Comparison of ENCODE assay signal across 17 cellular contexts in the genomic region with DNA sequence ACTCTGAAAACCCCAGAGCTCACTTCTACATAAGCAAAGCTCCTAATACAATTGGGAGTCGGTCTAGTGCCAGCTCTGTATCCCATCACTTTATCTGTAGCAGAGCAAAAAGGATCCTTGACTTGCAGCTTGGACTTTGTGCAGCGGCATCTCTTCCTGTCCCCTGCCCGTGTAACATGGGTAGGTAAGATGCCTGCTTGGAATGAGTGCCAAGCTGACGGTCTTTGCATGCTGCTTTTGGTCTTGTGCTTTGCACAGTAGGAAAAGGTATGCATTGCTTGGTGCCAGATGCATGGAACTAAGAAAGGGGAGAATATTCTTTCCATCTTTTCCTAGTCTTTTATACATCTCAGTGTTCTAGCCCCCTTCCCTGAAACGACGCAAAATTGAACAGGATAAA. TPM values are rescaled to one million over a fixed set of nuclear protein-coding genes. Genes with fewer than 3 reads are reported as not detected.
"Had no signal": no experiment of that assay in that cellular context is flagged by ENCODE, and none has a peak within 500 bp of the region (broad histone marks: within the 10 kb centered on the region; RNA-seq: fewer than 3 reads in every experiment).

No MANE protein-coding gene starts in this region.

- H3K27me3 ChIP-seq: pancreas, right atrium auricular region, thyroid gland, upper lobe of left lung, vagina had no signal

- H3K4me1 ChIP-seq: pancreas, right atrium auricular region, vagina had no signal

- H3K4me2 ChIP-seq: neural progenitor cell had no signal

- H3K9ac ChIP-seq: neural progenitor cell had no signal

- H3K9me3 ChIP-seq: pancreas, prostate gland, right atrium auricular region, stomach, thoracic aorta, thyroid gland, tibial nerve, upper lobe of left lung, vagina had no signal

- DNase-seq: natural killer cell, upper lobe of left lung had no signal

- H3K9me3 Mint-ChIP-seq: natural killer cell; nephron; neural progenitor cell; stimulated activated effector memory CD8-positive, alpha-beta T cell treated with anti-CD3 and anti-CD28 coated beads, Interleukin-12 subunit alpha, Interleukin-12 subunit beta, amount 100 ng/mL, for 72 hours; stimulated activated naive B cell treated with anti-CD40 and anti-IgM and Interleukin-4, amounts not matched to agents 10 μg/mL and 1 μg/mL and 100 μg/mL, for 72 hours; stimulated activated naive CD8-positive, alpha-beta T cell treated with anti-CD3 and anti-CD28 coated beads, Interleukin-15, Interleukin-2, amounts not matched to agents 100 ng/mL and 50 ng/mL, for 24 hours had no signal

- H3K36me3 Mint-ChIP-seq: naive thymus-derived CD4-positive, alpha-beta T cell; natural killer cell; neural progenitor cell; stimulated activated effector memory CD8-positive, alpha-beta T cell treated with anti-CD3 and anti-CD28 coated beads, Interleukin-12 subunit alpha, Interleukin-12 subunit beta, amount 100 ng/mL, for 72 hours; stimulated activated naive B cell treated with anti-CD40 and anti-IgM and Interleukin-4, amounts not matched to agents 10 μg/mL and 1 μg/mL and 100 μg/mL, for 72 hours had no signal

- H3K27ac Mint-ChIP-seq: naive thymus-derived CD4-positive, alpha-beta T cell; natural killer cell; nephron; neural progenitor cell; stimulated activated effector memory CD8-positive, alpha-beta T cell treated with anti-CD3 and anti-CD28 coated beads, Interleukin-12 subunit alpha, Interleukin-12 subunit beta, amount 100 ng/mL, for 72 hours; stimulated activated naive CD8-positive, alpha-beta T cell treated with anti-CD3 and anti-CD28 coated beads, Interleukin-15, Interleukin-2, amounts not matched to agents 100 ng/mL and 50 ng/mL, for 24 hours had no signal

- H3K4me3 Mint-ChIP-seq: naive thymus-derived CD4-positive, alpha-beta T cell; natural killer cell; nephron; neural progenitor cell; stimulated activated effector memory CD8-positive, alpha-beta T cell treated with anti-CD3 and anti-CD28 coated beads, Interleukin-12 subunit alpha, Interleukin-12 subunit beta, amount 100 ng/mL, for 72 hours; stimulated activated naive B cell treated with anti-CD40 and anti-IgM and Interleukin-4, amounts not matched to agents 10 μg/mL and 1 μg/mL and 100 μg/mL, for 72 hours; stimulated activated naive CD8-positive, alpha-beta T cell treated with anti-CD3 and anti-CD28 coated beads, Interleukin-15, Interleukin-2, amounts not matched to agents 100 ng/mL and 50 ng/mL, for 24 hours had no signal

- H3K27ac ChIP-seq: neural progenitor cell, pancreas, prostate gland, right atrium auricular region, skin epidermis, stomach, thoracic aorta, tibial nerve, upper lobe of left lung, vagina had no signal

- H3K4me1 Mint-ChIP-seq: nephron; stimulated activated effector memory CD8-positive, alpha-beta T cell treated with anti-CD3 and anti-CD28 coated beads, Interleukin-12 subunit alpha, Interleukin-12 subunit beta, amount 100 ng/mL, for 72 hours had no signal

RNA-seq across cellular contexts. Expression of gene PLEKHH1, which starts 6.9 kb away (rescaled TPM):
- total RNA-seq: natural killer cell had no signal
